15 cellular contexts compared by ENCODE assay signal in genomic region chr20:47704746-47705496, GRCh38.
A peak's percentile ranks its signal among the peaks of the same experiment; 100 is the strongest.
DNase-seq lines count a peak whose midpoint lies in the region; ATAC-seq and TF ChIP-seq lines count a peak whose summit lies in the region.
"Had no signal": no experiment of that assay in that cellular context is flagged by ENCODE, and none has a peak within 500 bp of the region (broad histone marks: within the 10 kb centered on the region; RNA-seq: fewer than 3 reads in every experiment).

No MANE protein-coding gene starts in this region.

- H3K4me1 Mint-ChIP-seq in progenitor cell of endocrine pancreas (ENCODE audit: low read depth) (peaks cover 1% of the 10 kb centered on the region), T-helper 17 cell (peaks cover 2% of the 10 kb centered on the region)

- H3K4me3 Mint-ChIP-seq in progenitor cell of endocrine pancreas (ENCODE audit: low read depth) (no peak overlapping the region), T-helper 17 cell (no peak overlapping the region)
- H3K4me3 Mint-ChIP-seq: activated CD4-positive, alpha-beta memory T cell treated with anti-CD3 and anti-CD28 coated beads for 36 hours; B cell had no signal

- no peak overlapping the region for H3K4me2 ChIP-seq in mesendoderm (ENCODE audit: low read length)

- no peak for ATAC-seq in T-helper 17 cell
- ATAC-seq in HG03521 (IDR thresholded peaks at IDR 0.05; ENCODE audit: unreplicated experiment), result no peak

- in situ Hi-C loops in Caki2 (cut with HindIII; ENCODE audit: low pct_unique_long_range_greater_than_20kb, low sequenced_read_pairs), result no loop called here

- no peak overlapping the region for H3K27ac Mint-ChIP-seq in progenitor cell of endocrine pancreas
- no peak overlapping the region for H3K27ac Mint-ChIP-seq in T-helper 17 cell
- H3K27ac Mint-ChIP-seq: activated CD4-positive, alpha-beta memory T cell treated with anti-CD3 and anti-CD28 coated beads for 36 hours; B cell had no signal

- no peak overlapping the region for H3K27ac ChIP-seq in ovary
- no peak overlapping the region for H3K27ac ChIP-seq in mesendoderm (ENCODE audit: low read depth, low read length)
- H3K27ac ChIP-seq: neutrophil had no signal

- H3K27me3 Mint-ChIP-seq in progenitor cell of endocrine pancreas (no peaks in the 10 kb centered on the region), T-helper 17 cell (peaks cover 51% of the 10 kb centered on the region)

- 27 to 33% (median 32%) methylated on average over 15 of the region's 15 CpGs for WGBS in ovary, 3 donors
- WGBS in mesendoderm (ENCODE audit: extremely low coverage, insufficient coverage, low lambda C conversion rate), result no CpG with 5 or more reads among the region's 15 CpGs

- H2AK5ac ChIP-seq in mesendoderm (ENCODE audit: low read length), result no peak overlapping the region

- no peak for TF ChIP-seq POLR2A in ovary (IDR thresholded peaks at IDR 0.05)

- TF ChIP-seq CTCF in fibroblast of mammary gland (conservative IDR thresholded peaks at IDR 0.05; ENCODE audit: control insufficient read depth, insufficient read depth, low read depth, low read length), result no peak
- TF ChIP-seq CTCF in ovary (IDR thresholded peaks at IDR 0.05), result no peak
- no peak for TF ChIP-seq CTCF in progenitor cell of endocrine pancreas (IDR thresholded peaks at IDR 0.05; ENCODE audit: unreplicated experiment)

- H4K5ac ChIP-seq in mesendoderm (ENCODE audit: low read length), result no peak overlapping the region

- H3K27me3 ChIP-seq in ovary (no peaks in the 10 kb centered on the region), mesendoderm (ENCODE audit: insufficient read depth, low read length, poor library complexity) (no peaks in the 10 kb centered on the region)
- H3K27me3 ChIP-seq: neutrophil had no signal

- H3K36me3 Mint-ChIP-seq in progenitor cell of endocrine pancreas (ENCODE audit: insufficient read depth) (peaks cover 19% of the 10 kb centered on the region), T-helper 17 cell (ENCODE audit: low read depth) (peaks cover 4% of the 10 kb centered on the region)
- H3K36me3 Mint-ChIP-seq: activated CD4-positive, alpha-beta memory T cell treated with anti-CD3 and anti-CD28 coated beads for 36 hours had no signal

- DNase-seq in Caki2 (ENCODE audit: low read depth) (peak; percentile 44), NCI-H69 (lab: John Stamatoyannopoulos, UW) (peak; percentile 66), fibroblast of mammary gland (ENCODE audit: low read depth) (peak; percentile 17), ovary (peak in 3 of 5 donors; percentile 45 to 72 (median 59)), mesendoderm (no peak), progenitor cell of endocrine pancreas (ENCODE audit: low spot score, unreplicated experiment) (no peak), T-helper 17 cell (no peak)
- DNase-seq: activated CD4-positive, alpha-beta memory T cell treated with anti-CD3 and anti-CD28 coated beads for 36 hours; activated naive CD4-positive, alpha-beta T cell; cerebellar nuclear complex; NCI-H2107; stimulated activated naive CD4-positive, alpha-beta T cell had no signal

- H2BK15ac ChIP-seq in mesendoderm (replicated peaks; ENCODE audit: low read depth), result no peak overlapping the region

- no peak for TF ChIP-seq EP300 in ovary (IDR thresholded peaks at IDR 0.05)

- no peak overlapping the region for H4K8ac ChIP-seq in mesendoderm (ENCODE audit: low read depth, low read length)

- no peaks in the 10 kb centered on the region for H3K79me2 ChIP-seq in mesendoderm (ENCODE audit: control insufficient read depth, insufficient read depth, low read length)

- no peaks in the 10 kb centered on the region for H3K79me1 ChIP-seq in mesendoderm (ENCODE audit: low read length)

- no peaks in the 10 kb centered on the region for H3K36me3 ChIP-seq in ovary
- H3K36me3 ChIP-seq in mesendoderm (ENCODE audit: control insufficient read depth, insufficient read depth, low read length), result no peaks in the 10 kb centered on the region

- no peak overlapping the region for H3K4ac ChIP-seq in mesendoderm (ENCODE audit: low read depth, low read length)

- H3K4me3 ChIP-seq in fibroblast of mammary gland (ENCODE audit: control insufficient read depth, low read depth, low read length) (no peak overlapping the region), ovary (no peak overlapping the region), mesendoderm (ENCODE audit: low read length) (no peak overlapping the region)

- no peaks in the 10 kb centered on the region for H3K9me3 ChIP-seq in ovary
- H3K9me3 ChIP-seq in T-helper 17 cell (ENCODE audit: control insufficient read depth, low read length, poor library complexity, severe bottlenecking), result no peaks in the 10 kb centered on the region
- H3K9me3 ChIP-seq: neutrophil had no signal

- no peak overlapping the region for H3K23ac ChIP-seq in mesendoderm (ENCODE audit: low read length)

- H3K9ac ChIP-seq in mesendoderm (ENCODE audit: low read length), result no peak overlapping the region

- no peak overlapping the region for H3K18ac ChIP-seq in mesendoderm (ENCODE audit: low read length)

- peaks cover 24% of the 10 kb centered on the region for H3K4me1 ChIP-seq in ovary (ENCODE audit: insufficient read depth)
- H3K4me1 ChIP-seq in mesendoderm (ENCODE audit: control insufficient read depth, low read depth, low read length), result no peaks in the 10 kb centered on the region

- no peak overlapping the region for H2BK5ac ChIP-seq in mesendoderm (ENCODE audit: low read length)

- intact Hi-C loops in ovary (cut with DNase I), result no loop called here

- H3K9me3 Mint-ChIP-seq in progenitor cell of endocrine pancreas (ENCODE audit: low read depth), result no peaks in the 10 kb centered on the region
- H3K9me3 Mint-ChIP-seq: activated CD4-positive, alpha-beta memory T cell treated with anti-CD3 and anti-CD28 coated beads for 36 hours had no signal

- H2BK120ac ChIP-seq in mesendoderm (ENCODE audit: low read depth, low read length), result no peak overlapping the region

- H3K56ac ChIP-seq in mesendoderm (ENCODE audit: low read length), result no peak overlapping the region

Comparison
In these comparisons a context has a peak if more than half of its experiments do, and no peak if none do; other contexts are left out.
1. DNase-seq: peak in Caki2 (single experiment), NCI-H69 (single experiment), fibroblast of mammary gland (single experiment) and ovary (3 of 5); none in mesendoderm (single experiment), progenitor cell of endocrine pancreas (single experiment) and T-helper 17 cell (0 of 3).